20 cellular contexts compared by ENCODE assay signal in genomic region chr1:153793261-153793972, GRCh38. TPM values are rescaled to one million over a fixed set of nuclear protein-coding genes. Genes with fewer than 3 reads are reported as not detected.
A peak's percentile ranks its signal among the peaks of the same experiment; 100 is the strongest.
DNase-seq lines count a peak whose midpoint lies in the region; ATAC-seq, FAIRE-seq and TF ChIP-seq lines count a peak whose summit lies in the region.
"Had no signal": no experiment of that assay in that cellular context is flagged by ENCODE, and none has a peak within 500 bp of the region (broad histone marks: within the 10 kb centered on the region; RNA-seq: fewer than 3 reads in every experiment).

No MANE protein-coding gene starts in this region.

- no peak for ATAC-seq in left ventricle myocardium superior
- no peak for ATAC-seq in HG03460 (IDR thresholded peaks at IDR 0.05; ENCODE audit: unreplicated experiment)
- ATAC-seq: activated naive CD8-positive, alpha-beta T cell treated with anti-CD3 and anti-CD28 coated beads, Interleukin-2, amount 50 U/mL, for 24 hours; activated T-helper 17 cell treated with anti-CD3 and anti-CD28 coated beads, Interleukin-2, amount 50 U/mL, for 72 hours had no signal

- TF ChIP-seq CTCF in nephron progenitor cell (IDR thresholded peaks at IDR 0.05) (no peak), tibial artery (IDR thresholded peaks at IDR 0.05) (no peak), GM13977 (IDR thresholded peaks at IDR 0.05; ENCODE audit: extremely low read depth, insufficient read depth, missing control alignments) (no peak), kidney (IDR thresholded peaks at IDR 0.05; ENCODE audit: borderline replicate concordance, extremely low read depth, insufficient read depth) (no peak)

- no peak overlapping the region for H3K9ac ChIP-seq in kidney (ENCODE audit: low read length in 2 of 2)

- intact Hi-C loops in cardiac septum (cut with DNase I) (no loop called here), left ventricle myocardium superior (cut with micrococcal nuclease) (loop anchor here (10.0 kb wide), 1 partner anchor 181 kb away; the partner anchor contains the start of gene JTB), tibial artery (cut with DNase I; ENCODE audit: low total_unique reads) (no loop called here), kidney (cut with DNase I) (loop anchor here (10.0 kb wide), 1 partner anchor 191 kb away; the partner anchor contains the start of gene RAB13)
- intact Hi-C loops in dendritic cell treated with granulocyte-macrophage colony-stimulating factor and Interleukin-4, amounts not matched to agents 40 ng/mL and 50 ng/mL, for 4 days (cut with micrococcal nuclease): loop anchor here (10.0 kb wide), 1 partner anchor 151 kb away; the partner anchor contains the start of gene DENND4B

- H3K4me3 ChIP-seq in tibial artery (no peak overlapping the region), kidney (ENCODE audit: low read length in 2 of 2) (no peak overlapping the region)
- H3K4me3 ChIP-seq: lung, prostate gland, SJSA1, transverse colon had no signal

- peaks cover 0 to 22% (median 19%) of the 10 kb centered on the region in 4 donors for H3K4me1 ChIP-seq in tibial artery
- H3K4me1 ChIP-seq in kidney (ENCODE audit: control insufficient read depth in 1 of 2, insufficient read depth in 1 of 2, low read depth in 1 of 2, low read length in 2 of 2): peaks cover 7 to 12% of the 10 kb centered on the region in 2 donors
- H3K4me1 ChIP-seq: prostate gland had no signal

- H3K27ac ChIP-seq in tibial artery (no peak overlapping the region), kidney (ENCODE audit: low read depth in 2 of 2, low read length in 2 of 2) (no peak overlapping the region)
- H3K27ac ChIP-seq: prostate gland, SJSA1, transverse colon had no signal

- H3K27me3 ChIP-seq in tibial artery: no peaks in the 10 kb centered on the region
- H3K27me3 ChIP-seq: SJSA1, transverse colon had no signal

- H3K27ac Mint-ChIP-seq in dendritic cell treated with granulocyte-macrophage colony-stimulating factor and Interleukin-4, amounts not matched to agents 40 ng/mL and 50 ng/mL, for 4 days: peak overlapping the region; percentile 90
- H3K27ac Mint-ChIP-seq in nephron progenitor cell: peak overlapping the region; percentile 32
- H3K27ac Mint-ChIP-seq: activated CD4-positive, alpha-beta memory T cell treated with anti-CD3 and anti-CD28 coated beads for 36 hours; activated naive CD8-positive, alpha-beta T cell treated with anti-CD3 and anti-CD28 coated beads, Interleukin-2, amount 50 U/mL, for 24 hours had no signal

- peak; percentile 22 for DNase-seq in cardiac septum (ENCODE audit: low spot score)
- DNase-seq in left ventricle myocardium superior: no peak
- no peak for DNase-seq in nephron progenitor cell
- peak; percentile 19 to 59 for DNase-seq in tibial artery
- DNase-seq in GM13977 (ENCODE audit: low spot score): no peak
- no peak for DNase-seq in kidney
- DNase-seq: activated CD4-positive, alpha-beta memory T cell treated with anti-CD3 and anti-CD28 coated beads for 36 hours; activated naive CD8-positive, alpha-beta T cell treated with anti-CD3 and anti-CD28 coated beads, Interleukin-2, amount 50 U/mL, for 24 hours; DMS153; Karpas-422; NCI-H1436; transverse colon had no signal

- H3K36me3 ChIP-seq in tibial artery: no peaks in the 10 kb centered on the region
- no peaks in the 10 kb centered on the region for H3K36me3 ChIP-seq in kidney (ENCODE audit: control insufficient read depth in 1 of 2, insufficient read depth in 2 of 2, low read length in 2 of 2)
- H3K36me3 ChIP-seq: prostate gland, SJSA1, transverse colon had no signal

- H3K9me3 ChIP-seq in tibial artery (no peaks in the 10 kb centered on the region), kidney (ENCODE audit: control insufficient read depth in 1 of 2, low read length in 2 of 2) (no peaks in the 10 kb centered on the region)
- H3K9me3 ChIP-seq: prostate gland, SJSA1, transverse colon had no signal

- H3K4me3 Mint-ChIP-seq in dendritic cell treated with granulocyte-macrophage colony-stimulating factor and Interleukin-4, amounts not matched to agents 40 ng/mL and 50 ng/mL, for 4 days: no peak overlapping the region
- no peak overlapping the region for H3K4me3 Mint-ChIP-seq in nephron progenitor cell
- H3K4me3 Mint-ChIP-seq: activated CD4-positive, alpha-beta memory T cell treated with anti-CD3 and anti-CD28 coated beads for 36 hours; activated naive CD8-positive, alpha-beta T cell treated with anti-CD3 and anti-CD28 coated beads, Interleukin-2, amount 50 U/mL, for 24 hours; activated T-helper 17 cell treated with anti-CD3 and anti-CD28 coated beads, Interleukin-2, amount 50 U/mL, for 72 hours; central memory CD8-positive, alpha-beta T cell had no signal

- peaks cover 75% of the 10 kb centered on the region for H3K4me1 Mint-ChIP-seq in dendritic cell treated with granulocyte-macrophage colony-stimulating factor and Interleukin-4, amounts not matched to agents 40 ng/mL and 50 ng/mL, for 4 days (ENCODE audit: low read depth)
- peaks cover 69% of the 10 kb centered on the region for H3K4me1 Mint-ChIP-seq in nephron progenitor cell

- H3K27me3 Mint-ChIP-seq in dendritic cell treated with granulocyte-macrophage colony-stimulating factor and Interleukin-4, amounts not matched to agents 40 ng/mL and 50 ng/mL, for 4 days: no peaks in the 10 kb centered on the region
- no peaks in the 10 kb centered on the region for H3K27me3 Mint-ChIP-seq in nephron progenitor cell (ENCODE audit: low read depth, poor library complexity)
- H3K27me3 Mint-ChIP-seq: activated naive CD8-positive, alpha-beta T cell treated with anti-CD3 and anti-CD28 coated beads, Interleukin-2, amount 50 U/mL, for 24 hours; activated T-helper 17 cell treated with anti-CD3 and anti-CD28 coated beads, Interleukin-2, amount 50 U/mL, for 72 hours had no signal

- no peaks in the 10 kb centered on the region for H3K9me3 Mint-ChIP-seq in dendritic cell treated with granulocyte-macrophage colony-stimulating factor and Interleukin-4, amounts not matched to agents 40 ng/mL and 50 ng/mL, for 4 days
- H3K9me3 Mint-ChIP-seq in nephron progenitor cell: no peaks in the 10 kb centered on the region
- H3K9me3 Mint-ChIP-seq: activated CD4-positive, alpha-beta memory T cell treated with anti-CD3 and anti-CD28 coated beads for 36 hours; activated naive CD8-positive, alpha-beta T cell treated with anti-CD3 and anti-CD28 coated beads, Interleukin-2, amount 50 U/mL, for 24 hours; activated T-helper 17 cell treated with anti-CD3 and anti-CD28 coated beads, Interleukin-2, amount 50 U/mL, for 72 hours; central memory CD8-positive, alpha-beta T cell had no signal

- no peaks in the 10 kb centered on the region for H3K36me3 Mint-ChIP-seq in dendritic cell treated with granulocyte-macrophage colony-stimulating factor and Interleukin-4, amounts not matched to agents 40 ng/mL and 50 ng/mL, for 4 days (ENCODE audit: low read depth)
- H3K36me3 Mint-ChIP-seq in nephron progenitor cell (ENCODE audit: low read depth): no peaks in the 10 kb centered on the region
- H3K36me3 Mint-ChIP-seq: activated CD4-positive, alpha-beta memory T cell treated with anti-CD3 and anti-CD28 coated beads for 36 hours had no signal

- FAIRE-seq in kidney (lab: Jason Lieb, UNC): no peak
- FAIRE-seq: GM19239 had no signal

- in situ Hi-C loops in GM13977 (cut with MboI; ENCODE audit: low pct_unique_long_range_greater_than_20kb, low sequenced_read_pairs, unreplicated experiment): no loop called here

RNA-seq across cellular contexts. Expression of gene SLC27A3, which starts 18.2 kb away (rescaled TPM):
- 9.8 TPM for total RNA-seq in cardiac septum
- total RNA-seq in left ventricle myocardium superior: 9.8 TPM
- 54.0 TPM for total RNA-seq in kidney
- 36.9 TPM for polyA plus RNA-seq in kidney (ENCODE audit: insufficient read depth, low read depth, low replicate concordance)

Comparison
In these comparisons a context has a peak if more than half of its experiments do, and no peak if none do; other contexts are left out.
1. DNase-seq: peak in cardiac septum (single experiment) and tibial artery (2 of 2); none in left ventricle myocardium superior (single experiment), nephron progenitor cell (single experiment), GM13977 (single experiment) and kidney (single experiment).
2. intact Hi-C loops: an anchor here in left ventricle myocardium superior (10.0 kb wide), dendritic cell treated with granulocyte-macrophage colony-stimulating factor and Interleukin-4, amounts not matched to agents 40 ng/mL and 50 ng/mL, for 4 days (10.0 kb wide) and kidney (10.0 kb wide); none called in cardiac septum and tibial artery.